ENCODE assay signal across 15 cellular contexts in genomic region chr6:33178755-33179475, GRCh38. TPM values are rescaled to one million over a fixed set of nuclear protein-coding genes. Genes with fewer than 3 reads are reported as not detected.
A peak's percentile ranks its signal among the peaks of the same experiment; 100 is the strongest.
DNase-seq lines count a peak whose midpoint lies in the region; ATAC-seq and TF ChIP-seq lines count a peak whose summit lies in the region.
"Had no signal": no experiment of that assay in that cellular context is flagged by ENCODE, and none has a peak within 500 bp of the region (broad histone marks: within the 10 kb centered on the region; RNA-seq: fewer than 3 reads in every experiment).

No MANE protein-coding gene starts in this region.

- intact Hi-C loops in right cardiac atrium (cut with DNase I) (loop anchor here in 1 of 4 donors (10.0 kb wide), 1 partner anchor 66 kb away; no protein-coding TSS in a partner anchor), left cardiac atrium (cut with DNase I) (no loop called here)

- no peak for TF ChIP-seq CTCF in RWPE2 (IDR thresholded peaks at IDR 0.05; ENCODE audit: poor library complexity, severe bottlenecking)
- no peak for TF ChIP-seq CTCF in osteoblast (IDR thresholded peaks at IDR 0.05; ENCODE audit: extremely low read depth, low read depth, low read length)

- H3K4me2 ChIP-seq in osteoblast (ENCODE audit: insufficient read depth, low read length), result no peak overlapping the region

- H4K20me1 ChIP-seq in osteoblast (ENCODE audit: insufficient read depth, low read length), result no peaks in the 10 kb centered on the region

- DNase-seq in right cardiac atrium (peak; percentile 2 to 42 (median 33)), left cardiac atrium (no peak), RWPE2 (ENCODE audit: low spot score) (peak; percentile 40), osteoblast (ENCODE audit: insufficient read length, low spot score, missing footprints) (peak; percentile 83), medulla oblongata (ENCODE audit: extremely low spot score) (no peak)
- no peak for DNase-seq in effector CD8-positive, alpha-beta T cell (lab: John Stamatoyannopoulos, UW)
- DNase-seq: C1 segment of cervical spinal cord; Caco-2; CD4-positive, CD25-positive, alpha-beta regulatory T cell; CD8-positive, alpha-beta memory T cell; GM23248 had no signal

- no peaks in the 10 kb centered on the region for H3K79me2 ChIP-seq in osteoblast (ENCODE audit: insufficient read depth, low read length)

- H3K27ac ChIP-seq in right cardiac atrium (ENCODE audit: low read length) (no peak overlapping the region), RWPE2 (ENCODE audit: poor library complexity, severe bottlenecking) (no peak overlapping the region), osteoblast (ENCODE audit: low read depth, low read length) (no peak overlapping the region)
- H3K27ac ChIP-seq: GM23248 had no signal

- H3K27me3 ChIP-seq in right cardiac atrium (ENCODE audit: control insufficient read depth, insufficient read depth) (no peaks in the 10 kb centered on the region), RWPE2 (ENCODE audit: insufficient read depth, poor library complexity, severe bottlenecking) (no peaks in the 10 kb centered on the region), osteoblast (ENCODE audit: insufficient read depth, low read length) (no peaks in the 10 kb centered on the region)

- no peaks in the 10 kb centered on the region for H3K9me3 ChIP-seq in right cardiac atrium (ENCODE audit: control insufficient read depth, low read length)
- H3K9me3 ChIP-seq in RWPE2 (ENCODE audit: severe bottlenecking), result no peaks in the 10 kb centered on the region
- no peaks in the 10 kb centered on the region for H3K9me3 ChIP-seq in osteoblast (ENCODE audit: low read depth, low read length)
- H3K9me3 ChIP-seq: Caco-2, HAP-1 had no signal

- H3K36me3 ChIP-seq in RWPE2 (ENCODE audit: low read depth), result no peaks in the 10 kb centered on the region
- no peaks in the 10 kb centered on the region for H3K36me3 ChIP-seq in osteoblast (ENCODE audit: insufficient read depth, low read length)
- H3K36me3 ChIP-seq: HAP-1 had no signal

- H3K4me1 ChIP-seq in right cardiac atrium (ENCODE audit: control insufficient read depth, insufficient read depth, low read length) (no peaks in the 10 kb centered on the region), RWPE2 (ENCODE audit: insufficient read depth, poor library complexity, severe bottlenecking) (no peaks in the 10 kb centered on the region), osteoblast (ENCODE audit: insufficient read depth, low read length) (no peaks in the 10 kb centered on the region)
- H3K4me1 ChIP-seq: Caco-2, HAP-1 had no signal

- no peak overlapping the region for H2AFZ ChIP-seq in osteoblast (ENCODE audit: low read length)
- H2AFZ ChIP-seq: GM23248 had no signal

- H3K4me3 ChIP-seq in right cardiac atrium (ENCODE audit: low read length) (no peak overlapping the region), RWPE2 (ENCODE audit: severe bottlenecking) (no peak overlapping the region), osteoblast (ENCODE audit: insufficient read depth, low read length) (no peak overlapping the region)
- H3K4me3 ChIP-seq: GM23248, HAP-1 had no signal

- no peak for ATAC-seq in right cardiac atrium
- no peak for ATAC-seq in left cardiac atrium
- no peak for ATAC-seq in RWPE2 (ENCODE audit: low read depth)
- ATAC-seq in GM21737 (IDR thresholded peaks at IDR 0.05; ENCODE audit: unreplicated experiment), result no peak
- ATAC-seq: HepG2 had no signal

- 88% methylated on average over 10 of the region's 10 CpGs for WGBS in right cardiac atrium

RNA-seq across cellular contexts. Expression of gene COL11A2, which starts 13.4 kb away (rescaled TPM):
- total RNA-seq in right cardiac atrium (1 to 10 TPM; 1.5 to 4.0 (median 2.3) TPM), left cardiac atrium (1 to 10 TPM in 1 of 2 donors, under 1 TPM in 1; 0.94 to 1.3 TPM), osteoblast (1.8 TPM in 2 replicates)
- polyA plus RNA-seq in right cardiac atrium, result 3.7 TPM
- polyA plus RNA-seq: CD8-positive, alpha-beta memory T cell had no signal

RNA-seq across cellular contexts. Expression of gene RXRB, which starts 21.6 kb away (rescaled TPM):
- 10 to 100 TPM; 32.8 to 44.8 (median 35.0) TPM for total RNA-seq in right cardiac atrium
- 31.7 TPM for polyA plus RNA-seq in right cardiac atrium
- 10 to 100 TPM; 32.5 to 39.5 TPM for total RNA-seq in left cardiac atrium
- 19.2 and 20.9 TPM in 2 replicates for total RNA-seq in osteoblast

RNA-seq across cellular contexts. Expression of gene SLC39A7, which starts 21.8 kb away (rescaled TPM):
- total RNA-seq in right cardiac atrium, result 100 to 1,000 TPM in 1 of 4 donors, 10 to 100 TPM in 3; 59.0 to 124 (median 81.6) TPM
- polyA plus RNA-seq in right cardiac atrium, result 78.6 TPM
- 100 to 1,000 TPM in 1 of 2 donors, 10 to 100 TPM in 1; 80.1 to 132 TPM for total RNA-seq in left cardiac atrium
- 108 and 109 TPM in 2 replicates for total RNA-seq in osteoblast

RNA-seq across cellular contexts. Expression of gene HSD17B8, which starts 25.5 kb away (rescaled TPM):
- total RNA-seq in right cardiac atrium (10 to 100 TPM; 16.9 to 20.2 (median 19.1) TPM), left cardiac atrium (10 to 100 TPM; 13.3 to 14.3 TPM), osteoblast (2.7 and 3.3 TPM in 2 replicates)
- polyA plus RNA-seq in right cardiac atrium, result 16.9 TPM
- total RNA-seq: A172 had no signal

RNA-seq across cellular contexts. Expression of gene RING1, which starts 29.4 kb away (rescaled TPM):
- 10 to 100 TPM; 30.4 to 38.2 (median 34.4) TPM for total RNA-seq in right cardiac atrium
- 33.7 TPM for polyA plus RNA-seq in right cardiac atrium
- total RNA-seq in left cardiac atrium, result 10 to 100 TPM; 29.7 to 30.0 TPM
- 34.0 and 34.2 TPM in 2 replicates for total RNA-seq in osteoblast

Comparison
In these comparisons a context has a peak if more than half of its experiments do, and no peak if none do; other contexts are left out.
1. DNase-seq: peak in right cardiac atrium (3 of 3), RWPE2 (single experiment) and osteoblast (single experiment); none in left cardiac atrium (single experiment), medulla oblongata (single experiment) and effector CD8-positive, alpha-beta T cell (single experiment).